ENCODE assay signal across 11 cellular contexts in genomic region chr15:70703483-70703882, GRCh38. TPM values are rescaled to one million over a fixed set of nuclear protein-coding genes. Genes with fewer than 3 reads are reported as not detected.
DNase-seq lines count a peak whose midpoint lies in the region; ATAC-seq and TF ChIP-seq lines count a peak whose summit lies in the region.
"Had no signal": no experiment of that assay in that cellular context is flagged by ENCODE, and none has a peak within 500 bp of the region (broad histone marks: within the 10 kb centered on the region; RNA-seq: fewer than 3 reads in every experiment).

No MANE protein-coding gene starts in this region.

- no peak overlapping the region for H3K4me3 ChIP-seq in fibroblast of pulmonary artery (replicated peaks; ENCODE audit: low read depth, low read length)
- H3K4me3 ChIP-seq: skin epidermis had no signal

- H3K36me3 Mint-ChIP-seq in osteocyte (ENCODE audit: unreplicated experiment) = peaks cover 22% of the 10 kb centered on the region
- no peaks in the 10 kb centered on the region for H3K36me3 Mint-ChIP-seq in activated CD4-positive, alpha-beta memory T cell treated with anti-CD3 and anti-CD28 coated beads for 36 hours
- H3K36me3 Mint-ChIP-seq: immature natural killer cell had no signal

- TF ChIP-seq CTCF in fibroblast of pulmonary artery (IDR thresholded peaks at IDR 0.05; ENCODE audit: low read length, missing control alignments) = no peak
- no peak for TF ChIP-seq CTCF in osteocyte (IDR thresholded peaks at IDR 0.05)

- DNase-seq in AG08396 (ENCODE audit: low spot score) = peak; percentile 7
- peak; percentile 45 for DNase-seq in RPMI7951 (ENCODE audit: low read depth)
- peak; percentile 50 for DNase-seq in fibroblast of pulmonary artery (ENCODE audit: low read depth)
- no peak for DNase-seq in osteocyte (ENCODE audit: extremely low spot score, unreplicated experiment)
- DNase-seq in activated CD4-positive, alpha-beta memory T cell treated with anti-CD3 and anti-CD28 coated beads for 36 hours = no peak
- no peak for DNase-seq in ecto neural progenitor cell (ENCODE audit: low spot score)
- DNase-seq: immature natural killer cell, NCI-H774 had no signal

- no peaks in the 10 kb centered on the region for H3K27me3 Mint-ChIP-seq in osteocyte (ENCODE audit: unreplicated experiment)
- peaks cover 12% of the 10 kb centered on the region for H3K27me3 Mint-ChIP-seq in activated CD4-positive, alpha-beta memory T cell treated with anti-CD3 and anti-CD28 coated beads for 36 hours

- H3K9me3 Mint-ChIP-seq in osteocyte (ENCODE audit: unreplicated experiment) = peaks cover 8% of the 10 kb centered on the region
- no peaks in the 10 kb centered on the region for H3K9me3 Mint-ChIP-seq in activated CD4-positive, alpha-beta memory T cell treated with anti-CD3 and anti-CD28 coated beads for 36 hours
- H3K9me3 Mint-ChIP-seq: immature natural killer cell had no signal

- peaks cover 69% of the 10 kb centered on the region for H3K4me1 Mint-ChIP-seq in osteocyte (ENCODE audit: unreplicated experiment)
- H3K4me1 Mint-ChIP-seq in activated CD4-positive, alpha-beta memory T cell treated with anti-CD3 and anti-CD28 coated beads for 36 hours (ENCODE audit: low read depth) = no peaks in the 10 kb centered on the region
- H3K4me1 Mint-ChIP-seq: immature natural killer cell had no signal

- ATAC-seq in GM19455 (IDR thresholded peaks at IDR 0.05; ENCODE audit: unreplicated experiment) (no peak), GM18511 (IDR thresholded peaks at IDR 0.05; ENCODE audit: unreplicated experiment) (no peak)

- CTCF ChIA-PET in activated CD4-positive, alpha-beta memory T cell treated with anti-CD3 and anti-CD28 coated beads for 36 hours (lab: Charles Lee) = interaction anchor here (2.4 kb wide), 1 partner anchor 19 kb away, joined by 12 read pairs; no protein-coding TSS in a partner anchor

- POLR2A ChIA-PET in activated CD4-positive, alpha-beta memory T cell treated with anti-CD3 and anti-CD28 coated beads for 36 hours (lab: Charles Lee) = no interaction called here

- H3K4me3 Mint-ChIP-seq in osteocyte (ENCODE audit: unreplicated experiment) = no peak overlapping the region
- no peak overlapping the region for H3K4me3 Mint-ChIP-seq in activated CD4-positive, alpha-beta memory T cell treated with anti-CD3 and anti-CD28 coated beads for 36 hours
- H3K4me3 Mint-ChIP-seq: immature natural killer cell had no signal

- intact Hi-C loops in activated CD4-positive, alpha-beta memory T cell treated with anti-CD3 and anti-CD28 coated beads for 36 hours (cut with micrococcal nuclease) = no loop called here

- peak overlapping the region; percentile 88 for H3K27ac Mint-ChIP-seq in osteocyte (ENCODE audit: unreplicated experiment)
- no peak overlapping the region for H3K27ac Mint-ChIP-seq in activated CD4-positive, alpha-beta memory T cell treated with anti-CD3 and anti-CD28 coated beads for 36 hours
- H3K27ac Mint-ChIP-seq: immature natural killer cell had no signal

RNA-seq across cellular contexts. Expression of gene UACA, which starts 59.9 kb away (rescaled TPM):
- total RNA-seq in RPMI7951 (2014; rRNA removed; shearing (Covaris generic)) = 47.0 and 56.8 TPM in 2 replicates
- 259 and 264 TPM in 2 replicates for total RNA-seq in osteocyte
- 1 to 10 TPM; 3.8 to 4.1 TPM for total RNA-seq in activated CD4-positive, alpha-beta memory T cell treated with anti-CD3 and anti-CD28 coated beads for 36 hours

Comparison
In these comparisons a context has a peak if more than half of its experiments do, and no peak if none do; other contexts are left out.
1. DNase-seq: peak in AG08396 (single experiment), RPMI7951 (single experiment) and fibroblast of pulmonary artery (single experiment); none in osteocyte (single experiment), activated CD4-positive, alpha-beta memory T cell treated with anti-CD3 and anti-CD28 coated beads for 36 hours (single experiment) and ecto neural progenitor cell (single experiment).